1 cellular context compared by ENCODE assay signal in genomic region chr3:54969652-54970051, GRCh38.
TF ChIP-seq lines count a peak whose summit lies in the region.

No MANE protein-coding gene starts in this region.

TF ChIP-seq in IMR-90, 13 proteins besides CTCF, POLR2A, EP300 and RAD21:
- TF ChIP-seq CHD1 (IDR thresholded peaks at IDR 0.05; ENCODE audit: low read depth, low read length): no peak
TF ChIP-seq in IMR-90: peak in this region for 0.
